Comparison of ENCODE assay signal across 8 cellular contexts in the genomic region with DNA sequence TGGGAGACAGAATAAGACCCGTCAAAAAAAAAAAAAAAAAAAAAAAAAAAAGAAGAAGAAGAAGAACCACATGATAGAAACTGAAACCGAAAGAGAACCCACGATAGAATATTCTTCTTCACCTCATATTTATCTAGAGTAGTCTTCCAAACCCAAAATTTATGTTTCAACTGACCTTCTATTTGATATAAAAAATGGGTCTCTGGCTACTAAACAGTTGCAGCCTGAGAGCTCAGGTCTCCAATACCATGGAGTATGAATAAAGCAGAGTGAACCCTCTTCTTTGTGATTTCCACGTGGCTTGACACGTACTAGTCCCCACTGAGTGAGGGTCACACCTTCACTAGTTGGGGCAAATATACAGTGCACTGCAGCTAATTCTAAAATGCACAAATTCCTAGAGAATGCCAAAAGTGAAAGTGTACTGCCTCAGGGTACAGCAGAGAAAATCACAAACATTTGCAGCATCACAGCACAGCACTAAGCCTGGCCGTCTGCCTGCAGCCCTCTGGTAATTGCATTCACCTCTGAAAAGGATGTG. TPM values are rescaled to one million over a fixed set of nuclear protein-coding genes. Genes with fewer than 3 reads are reported as not detected.
A peak's percentile ranks its signal among the peaks of the same experiment; 100 is the strongest.
DNase-seq lines count a peak whose midpoint lies in the region; ATAC-seq and TF ChIP-seq lines count a peak whose summit lies in the region.

No MANE protein-coding gene starts in this region.

- TF ChIP-seq EP300 in upper lobe of left lung (IDR thresholded peaks at IDR 0.05) = no peak

- peak; percentile 17 for DNase-seq in DMS53 treated with DMSO at 0.1 percent for 48 hours (lab: John Stamatoyannopoulos, UW; ENCODE audit: unreplicated experiment)
- no peak for DNase-seq in PC-9
- DNase-seq in fibroblast of lung (ENCODE audit: low read depth in 2 of 2) = no peak
- DNase-seq in upper lobe of left lung = no peak
- no peak for DNase-seq in occipital lobe (lab: John Stamatoyannopoulos, UW)
- DNase-seq in effector CD8-positive, alpha-beta T cell (lab: John Stamatoyannopoulos, UW) = no peak

- no peak for TF ChIP-seq CTCF in PC-9 (conservative IDR thresholded peaks at IDR 0.05)
- TF ChIP-seq CTCF in fibroblast of lung (conservative IDR thresholded peaks at IDR 0.05 in 1 of 2, IDR thresholded peaks at IDR 0.05 in 1 of 2; ENCODE audit: low read depth in 1 of 2, low read length in 2 of 2) = no peak
- TF ChIP-seq CTCF in upper lobe of left lung (IDR thresholded peaks at IDR 0.05) = no peak

- no peaks in the 10 kb centered on the region for H3K9me2 ChIP-seq in PC-9 (ENCODE audit: insufficient read depth)

- H3K27ac ChIP-seq in PC-9 (no peak overlapping the region), fibroblast of lung (ENCODE audit: insufficient read depth, low read length) (no peak overlapping the region), upper lobe of left lung (no peak overlapping the region)

- no peaks in the 10 kb centered on the region for H3K36me3 ChIP-seq in PC-9 (ENCODE audit: low read depth)
- no peaks in the 10 kb centered on the region for H3K36me3 ChIP-seq in fibroblast of lung (ENCODE audit: control insufficient read depth, insufficient read depth, low read length)
- H3K36me3 ChIP-seq in upper lobe of left lung = no peaks in the 10 kb centered on the region

- TF ChIP-seq POLR2A in upper lobe of left lung (IDR thresholded peaks at IDR 0.05) = no peak

- no peaks in the 10 kb centered on the region for H3F3A ChIP-seq in PC-9 (ENCODE audit: insufficient read depth, low read depth)

- ATAC-seq in GM21619 (IDR thresholded peaks at IDR 0.05; ENCODE audit: unreplicated experiment) (peak; percentile 62), upper lobe of left lung (ENCODE audit: low FRiP score in 2 of 2) (peak in 1 of 2 donors; percentile 53), HG03045 (IDR thresholded peaks at IDR 0.05; ENCODE audit: unreplicated experiment) (no peak)

- H3K4me1 ChIP-seq in PC-9 (replicated peaks; ENCODE audit: insufficient read depth) (no peaks in the 10 kb centered on the region; the same call in 1 of the 2 replicates), fibroblast of lung (ENCODE audit: control insufficient read depth, extremely low read depth, insufficient read depth, low read length) (no peaks in the 10 kb centered on the region), upper lobe of left lung (peaks cover 0 to 3% (median 0%) of the 10 kb centered on the region in 4 donors)

- H3K27me3 ChIP-seq in PC-9 (ENCODE audit: insufficient read depth, low read depth) (no peaks in the 10 kb centered on the region), fibroblast of lung (ENCODE audit: control insufficient read depth, insufficient read depth, low read length) (no peaks in the 10 kb centered on the region), upper lobe of left lung (no peaks in the 10 kb centered on the region)

- no peaks in the 10 kb centered on the region for H3K9me3 ChIP-seq in PC-9 (ENCODE audit: insufficient read depth, low read depth)
- no peaks in the 10 kb centered on the region for H3K9me3 ChIP-seq in fibroblast of lung (ENCODE audit: control insufficient read depth, insufficient read depth, low read depth, low read length)
- no peaks in the 10 kb centered on the region for H3K9me3 ChIP-seq in upper lobe of left lung

- POLR2A ChIA-PET in PC-9 (lab: Charles Lee; ENCODE audit: unreplicated experiment) = interaction anchor here (0.6 kb wide), 1 partner anchor 1246 kb away, joined by 3 read pairs; no protein-coding TSS in a partner anchor

- H3K9ac ChIP-seq in fibroblast of lung (ENCODE audit: insufficient read depth, low read length) = no peak overlapping the region

- CTCF ChIA-PET in PC-9 (lab: Charles Lee) = no interaction called here

- intact Hi-C loops in PC-9 (cut with micrococcal nuclease; ENCODE audit: unreplicated experiment) = no loop called here

- H4K20me1 ChIP-seq in PC-9 (ENCODE audit: insufficient read depth) (no peaks in the 10 kb centered on the region), fibroblast of lung (ENCODE audit: control insufficient read depth, extremely low read depth, insufficient read depth, low read length) (no peaks in the 10 kb centered on the region)

- 43 to 46% methylated on average over 6 of the region's 6 CpGs for WGBS in upper lobe of left lung, 2 donors

- H2AFZ ChIP-seq in PC-9 = peak overlapping the region; percentile 5; the same call in 1 of the 2 replicates
- peak overlapping the region; percentile 75 for H2AFZ ChIP-seq in fibroblast of lung (ENCODE audit: low read length)

- H3K4me3 ChIP-seq in PC-9 = peak overlapping the region; percentile 9; the same call in 1 of the 2 replicates
- peak overlapping the region; percentile 9 to 54 (median 32) for H3K4me3 ChIP-seq in fibroblast of lung (replicated peaks in 1 of 4; ENCODE audit: control extremely low read depth in 1 of 4, insufficient read depth in 1 of 4, low read depth in 3 of 4, low read length in 4 of 4)
- H3K4me3 ChIP-seq in upper lobe of left lung = peak overlapping the region in 3 of 4 donors; percentile 21 to 44 (median 30)

- H3K4me2 ChIP-seq in PC-9 = peak overlapping the region; percentile 27
- H3K4me2 ChIP-seq in fibroblast of lung (ENCODE audit: extremely low read depth, insufficient read depth, low read length) = peak overlapping the region; percentile 81

- BruUV-seq in PC-9 (replicated peaks; lab: Mats Ljungman, UMichigan) = no TSS peak

- H3K79me2 ChIP-seq in PC-9 (ENCODE audit: low read depth) (no peaks in the 10 kb centered on the region), fibroblast of lung (ENCODE audit: control insufficient read depth, insufficient read depth, low read length) (no peaks in the 10 kb centered on the region)

RNA-seq across cellular contexts. Expression of gene RFC3, which starts 30.8 kb away (rescaled TPM):
- total RNA-seq in PC-9 (2021) = 14.2 and 20.4 TPM in 2 replicates
- 1.8 and 3.1 TPM in 2 replicates for total RNA-seq in fibroblast of lung
- 13.4 and 28.9 TPM in 2 replicates for polyA plus RNA-seq in fibroblast of lung
- polyA plus RNA-seq in fibroblast of lung (2012) = 7.1 and 16.0 TPM in 2 replicates
- polyA minus RNA-seq in fibroblast of lung (ENCODE audit: low replicate concordance) = 0.47 and 1.4 TPM in 2 replicates
- 10 to 100 TPM in 3 of 6 donors, 1 to 10 TPM in 3; 6.9 to 24.4 (median 9.3) TPM for total RNA-seq in upper lobe of left lung
- total RNA-seq in occipital lobe = 21.5 TPM
